In the genomic region with DNA sequence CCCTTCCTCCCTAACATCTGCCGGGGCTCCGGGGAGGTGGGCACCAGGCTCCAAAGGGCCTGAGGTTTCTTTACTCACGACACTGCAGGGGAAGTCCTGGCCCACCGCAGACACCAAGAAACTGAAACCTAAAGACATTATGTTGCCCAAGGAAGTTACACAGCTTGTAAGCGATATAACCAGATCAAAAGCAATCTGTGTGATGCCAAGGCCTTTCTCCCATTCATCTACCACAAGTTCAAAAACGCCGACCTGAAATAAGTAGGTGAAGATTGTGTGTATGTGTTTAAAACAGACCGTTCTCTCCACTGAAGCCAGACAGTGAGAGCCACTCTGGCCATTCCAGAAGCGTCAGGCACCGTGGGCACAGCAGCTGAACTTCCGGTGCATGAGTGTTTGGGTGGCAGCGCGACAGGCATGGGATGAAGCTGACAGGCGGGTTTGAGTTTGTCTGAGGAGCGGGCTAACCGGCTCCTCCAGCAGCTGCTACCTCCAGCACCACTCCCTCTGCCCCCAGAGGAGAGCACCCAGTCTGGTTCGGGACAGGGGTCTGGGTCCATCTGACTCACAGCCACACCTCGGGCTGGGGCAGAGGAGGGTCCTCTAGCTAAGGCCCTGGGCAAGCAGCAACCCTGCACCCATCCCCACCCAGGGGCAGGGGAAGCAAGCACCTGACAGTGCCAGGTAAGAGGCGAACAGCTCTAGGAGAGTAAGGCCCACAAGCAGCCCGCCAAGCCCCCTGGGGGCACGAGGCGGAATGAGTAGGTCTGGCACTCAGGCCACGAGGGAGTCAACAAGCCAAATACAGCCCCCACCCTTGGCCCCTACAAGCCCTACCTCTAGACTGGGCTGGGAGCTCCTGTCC, we compare ENCODE assay signal across 10 cellular contexts. TPM values are rescaled to one million over a fixed set of nuclear protein-coding genes. Genes with fewer than 3 reads are reported as not detected.
DNase-seq lines count a peak whose midpoint lies in the region; ATAC-seq, FAIRE-seq and TF ChIP-seq lines count a peak whose summit lies in the region.
"Had no signal": no experiment of that assay in that cellular context is flagged by ENCODE, and none has a peak within 500 bp of the region (broad histone marks: within the 10 kb centered on the region; RNA-seq: fewer than 3 reads in every experiment).

No MANE protein-coding gene starts in this region.

- no peak for TF ChIP-seq CTCF in brain (conservative IDR thresholded peaks at IDR 0.05)

- FAIRE-seq in urothelium cell line (lab: Jason Lieb, UNC) = no peak
- FAIRE-seq: A204.1, frontal cortex had no signal

- peak; percentile 30 for ATAC-seq in HG03457 (IDR thresholded peaks at IDR 0.05; ENCODE audit: unreplicated experiment)

- H3K27me3 Mint-ChIP-seq in brain = peaks cover 8% of the 10 kb centered on the region

- H3K36me3 Mint-ChIP-seq in brain = peaks cover 13% of the 10 kb centered on the region

- H3K27ac Mint-ChIP-seq in brain = peak overlapping the region in 2 of 5 experiments; percentile 26 to 86

- H3K9me3 Mint-ChIP-seq in brain = peaks cover 0 to 2% (median 0%) of the 10 kb centered on the region in 5 experiments

- peaks cover 42% of the 10 kb centered on the region for H3K4me1 Mint-ChIP-seq in brain

- peak overlapping the region; percentile 88 to 93 (median 90) for H3K4me3 Mint-ChIP-seq in brain

- DNase-seq in DMS 273 (lab: John Stamatoyannopoulos, UW; ENCODE audit: unreplicated experiment) (peak; percentile 66), DMS 273 treated with DMSO at 0.1 percent for 48 hours (lab: John Stamatoyannopoulos, UW) (no peak), T-helper 22 cell (ENCODE audit: low read depth) (peak; percentile 71), midbrain (lab: John Stamatoyannopoulos, UW) (peak; percentile 42), urothelium cell line (ENCODE audit: low spot score) (no peak)
- peak; percentile 45 for DNase-seq in stimulated activated CD8-positive, alpha-beta memory T cell treated with anti-CD3 and anti-CD28 coated beads, Interleukin-7, amount 100 ng/mL, for 24 hours (ENCODE audit: low read depth)

RNA-seq across cellular contexts. Expression of gene TNK2, which starts 1.3 kb away (rescaled TPM):
- 59.9 TPM for polyA plus RNA-seq in brain (ENCODE audit: insufficient read depth, low read depth, low replicate concordance)

Comparison
In these comparisons a context has a peak if more than half of its experiments do, and no peak if none do; other contexts are left out.
1. DNase-seq: peak in DMS 273 (single experiment), T-helper 22 cell (single experiment), midbrain (single experiment) and stimulated activated CD8-positive, alpha-beta memory T cell treated with anti-CD3 and anti-CD28 coated beads, Interleukin-7, amount 100 ng/mL, for 24 hours (single experiment); none in DMS 273 treated with DMSO at 0.1 percent for 48 hours (single experiment) and urothelium cell line (single experiment).